Comparison of ENCODE assay signal across 1 cellular context in the genomic region with DNA sequence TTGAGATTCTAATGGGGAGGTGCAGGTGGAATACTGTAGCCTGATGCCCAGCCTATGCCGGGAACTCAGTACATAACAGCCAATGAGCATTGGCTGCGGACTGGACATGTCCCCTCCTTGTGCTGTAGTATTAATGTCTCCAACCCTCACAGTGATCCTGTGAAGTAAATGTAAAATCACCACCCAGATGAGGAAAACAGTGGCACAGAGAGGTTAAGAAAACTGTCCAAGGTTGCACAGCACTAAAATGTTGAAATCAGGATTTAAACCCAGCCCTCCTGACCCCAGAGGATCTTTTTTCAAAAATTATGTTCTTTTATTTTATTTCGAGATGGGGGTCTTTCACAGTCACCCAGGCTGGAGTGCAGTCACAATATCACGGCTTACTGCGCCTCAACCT.
TF ChIP-seq lines count a peak whose summit lies in the region.

No MANE protein-coding gene starts in this region.

TF ChIP-seq in H1, 55 proteins besides CTCF, POLR2A, EP300 and RAD21:
- no peak for TF ChIP-seq BRCA1 (IDR thresholded peaks at IDR 0.05; ENCODE audit: low read depth, low read length)
TF ChIP-seq in H1: peak in this region for 0.
